In the genomic region with DNA sequence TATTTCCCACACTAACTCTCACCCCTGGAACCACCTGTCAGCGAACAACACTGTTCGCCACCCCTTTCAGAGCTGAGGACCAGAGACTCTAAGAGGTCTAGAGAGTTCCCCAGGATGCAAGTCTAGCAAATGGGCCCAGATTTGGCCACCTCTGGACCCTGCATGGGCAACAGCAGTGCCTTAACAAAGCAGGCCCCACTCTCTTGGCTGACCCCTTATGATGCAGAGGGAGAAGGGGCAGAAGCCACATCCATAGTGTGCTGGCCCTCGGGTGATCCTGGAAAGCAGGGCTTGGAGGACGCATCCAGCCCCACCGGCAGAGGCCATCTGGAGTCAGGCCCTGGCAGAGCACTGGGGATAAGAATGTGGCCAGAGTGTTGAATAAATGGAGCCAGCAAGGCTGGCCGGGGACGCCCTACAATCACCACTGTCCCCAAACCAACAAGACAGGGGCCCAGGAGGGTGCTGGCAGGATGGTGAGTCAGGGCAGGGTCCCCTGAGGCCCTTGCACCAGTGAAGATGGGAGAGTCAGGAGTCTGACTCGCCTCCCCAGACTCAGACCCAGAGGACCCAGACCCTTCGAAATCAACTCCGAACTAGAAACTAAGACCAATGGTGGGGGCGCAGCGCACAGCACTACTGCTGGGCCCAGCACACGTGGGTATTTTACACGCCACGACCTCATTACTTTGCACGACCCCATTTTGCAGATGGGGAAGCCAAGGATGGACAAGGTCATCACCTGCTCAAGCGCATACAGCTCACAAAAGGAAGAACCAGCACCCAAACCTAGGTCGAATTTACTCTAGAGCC, we compare ENCODE assay signal across 2 cellular contexts.
TF ChIP-seq lines count a peak whose summit lies in the region.

No MANE protein-coding gene starts in this region.

TF ChIP-seq in GM12878, 131 proteins besides CTCF, POLR2A, EP300 and RAD21:
- 0 out of 2 replicates have a peak, but pooled peaks have one; percentile 18 for TF ChIP-seq POLR2AphosphoS5 (IDR thresholded peaks at IDR 0.05; ENCODE audit: low read length)
- 0 out of 2 replicates have a peak, but pooled peaks have one; percentile 20 for TF ChIP-seq DPF2 (IDR thresholded peaks at IDR 0.05)
- TF ChIP-seq BACH1 (IDR thresholded peaks at IDR 0.05; ENCODE audit: borderline replicate concordance): no peak
- TF ChIP-seq EZH2 (IDR thresholded peaks at IDR 0.05; ENCODE audit: borderline replicate concordance, control insufficient read depth, low read depth, low read length): no peak
- TF ChIP-seq ESRRA (IDR thresholded peaks at IDR 0.05; ENCODE audit: low read length): peak; percentile 57; the same call in 1 of the 2 replicates

TF ChIP-seq in HepG2, 621 proteins besides CTCF, POLR2A, EP300 and RAD21:
- TF ChIP-seq POLR2AphosphoS5 (IDR thresholded peaks at IDR 0.05; ENCODE audit: low read depth, low read length) (no peak), ZNF629 (CRISPR knock-in tag; conservative IDR thresholded peaks at IDR 0.05) (peak; percentile 78), ZNF124 (CRISPR knock-in tag; IDR thresholded peaks at IDR 0.05) (no peak), ZNF83 (CRISPR knock-in tag; IDR thresholded peaks at IDR 0.05; ENCODE audit: borderline replicate concordance) (0 out of 2 replicates have a peak, but pooled peaks have one; percentile 74), ZBTB7B (CRISPR knock-in tag; IDR thresholded peaks at IDR 0.05) (no peak), AGO2 (optimal IDR thresholded peaks at IDR 0.05; ENCODE audit: low read depth, low read length) (no peak), FOSL1 (CRISPR knock-in tag; IDR thresholded peaks at IDR 0.05; ENCODE audit: borderline replicate concordance) (no peak), ZNF777 (CRISPR knock-in tag; IDR thresholded peaks at IDR 0.05) (no peak), KDM5A (IDR thresholded peaks at IDR 0.05; ENCODE audit: borderline replicate concordance, low read length) (no peak), ZSCAN21 (CRISPR knock-in tag; IDR thresholded peaks at IDR 0.05; ENCODE audit: borderline replicate concordance) (no peak), SP1 (IDR thresholded peaks at IDR 0.05) (no peak), SP1 (CRISPR knock-in tag; IDR thresholded peaks at IDR 0.05) (no peak), CBFB (CRISPR knock-in tag; IDR thresholded peaks at IDR 0.05) (no peak), TAF1 (CRISPR knock-in tag; IDR thresholded peaks at IDR 0.05) (no peak), ONECUT2 (CRISPR knock-in tag; IDR thresholded peaks at IDR 0.05) (no peak), TEAD3 (CRISPR knock-in tag; optimal IDR thresholded peaks at IDR 0.05; ENCODE audit: borderline replicate concordance) (no peak), RBFOX2 (IDR thresholded peaks at IDR 0.05; ENCODE audit: low read depth, low read length) (peak; percentile 21; the same call in 1 of the 2 replicates), ZFAT (CRISPR knock-in tag; conservative IDR thresholded peaks at IDR 0.05) (no peak), ZNF570 (CRISPR knock-in tag; IDR thresholded peaks at IDR 0.05; ENCODE audit: borderline replicate concordance) (no peak)
- TF ChIP-seq, protein P1, sequence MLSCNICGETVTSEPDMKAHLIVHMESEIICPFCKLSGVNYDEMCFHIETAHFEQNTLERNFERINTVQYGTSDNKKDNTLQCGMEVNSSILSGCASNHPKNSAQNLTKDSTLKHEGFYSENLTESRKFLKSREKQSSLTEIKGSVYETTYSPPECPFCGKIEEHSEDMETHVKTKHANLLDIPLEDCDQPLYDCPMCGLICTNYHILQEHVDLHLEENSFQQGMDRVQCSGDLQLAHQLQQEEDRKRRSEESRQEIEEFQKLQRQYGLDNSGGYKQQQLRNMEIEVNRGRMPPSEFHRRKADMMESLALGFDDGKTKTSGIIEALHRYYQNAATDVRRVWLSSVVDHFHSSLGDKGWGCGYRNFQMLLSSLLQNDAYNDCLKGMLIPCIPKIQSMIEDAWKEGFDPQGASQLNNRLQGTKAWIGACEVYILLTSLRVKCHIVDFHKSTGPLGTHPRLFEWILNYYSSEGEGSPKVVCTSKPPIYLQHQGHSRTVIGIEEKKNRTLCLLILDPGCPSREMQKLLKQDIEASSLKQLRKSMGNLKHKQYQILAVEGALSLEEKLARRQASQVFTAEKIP (CRISPR knock-in tag; IDR thresholded peaks at IDR 0.05; ENCODE audit: borderline replicate concordance): no peak
- TF ChIP-seq, protein P2, sequence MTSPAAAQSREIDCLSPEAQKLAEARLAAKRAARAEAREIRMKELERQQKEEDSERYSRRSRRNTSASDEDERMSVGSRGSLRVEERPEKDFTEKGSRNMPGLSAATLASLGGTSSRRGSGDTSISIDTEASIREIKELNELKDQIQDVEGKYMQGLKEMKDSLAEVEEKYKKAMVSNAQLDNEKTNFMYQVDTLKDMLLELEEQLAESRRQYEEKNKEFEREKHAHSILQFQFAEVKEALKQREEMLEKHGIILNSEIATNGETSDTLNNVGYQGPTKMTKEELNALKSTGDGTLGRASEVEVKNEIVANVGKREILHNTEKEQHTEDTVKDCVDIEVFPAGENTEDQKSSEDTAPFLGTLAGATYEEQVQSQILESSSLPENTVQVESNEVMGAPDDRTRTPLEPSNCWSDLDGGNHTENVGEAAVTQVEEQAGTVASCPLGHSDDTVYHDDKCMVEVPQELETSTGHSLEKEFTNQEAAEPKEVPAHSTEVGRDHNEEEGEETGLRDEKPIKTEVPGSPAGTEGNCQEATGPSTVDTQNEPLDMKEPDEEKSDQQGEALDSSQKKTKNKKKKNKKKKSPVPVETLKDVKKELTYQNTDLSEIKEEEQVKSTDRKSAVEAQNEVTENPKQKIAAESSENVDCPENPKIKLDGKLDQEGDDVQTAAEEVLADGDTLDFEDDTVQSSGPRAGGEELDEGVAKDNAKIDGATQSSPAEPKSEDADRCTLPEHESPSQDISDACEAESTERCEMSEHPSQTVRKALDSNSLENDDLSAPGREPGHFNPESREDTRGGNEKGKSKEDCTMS (CRISPR knock-in tag; conservative IDR thresholded peaks at IDR 0.05): no peak
- TF ChIP-seq, protein P3, sequence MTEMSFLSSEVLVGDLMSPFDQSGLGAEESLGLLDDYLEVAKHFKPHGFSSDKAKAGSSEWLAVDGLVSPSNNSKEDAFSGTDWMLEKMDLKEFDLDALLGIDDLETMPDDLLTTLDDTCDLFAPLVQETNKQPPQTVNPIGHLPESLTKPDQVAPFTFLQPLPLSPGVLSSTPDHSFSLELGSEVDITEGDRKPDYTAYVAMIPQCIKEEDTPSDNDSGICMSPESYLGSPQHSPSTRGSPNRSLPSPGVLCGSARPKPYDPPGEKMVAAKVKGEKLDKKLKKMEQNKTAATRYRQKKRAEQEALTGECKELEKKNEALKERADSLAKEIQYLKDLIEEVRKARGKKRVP (CRISPR knock-in tag; IDR thresholded peaks at IDR 0.05): no peak
- TF ChIP-seq, protein P4, sequence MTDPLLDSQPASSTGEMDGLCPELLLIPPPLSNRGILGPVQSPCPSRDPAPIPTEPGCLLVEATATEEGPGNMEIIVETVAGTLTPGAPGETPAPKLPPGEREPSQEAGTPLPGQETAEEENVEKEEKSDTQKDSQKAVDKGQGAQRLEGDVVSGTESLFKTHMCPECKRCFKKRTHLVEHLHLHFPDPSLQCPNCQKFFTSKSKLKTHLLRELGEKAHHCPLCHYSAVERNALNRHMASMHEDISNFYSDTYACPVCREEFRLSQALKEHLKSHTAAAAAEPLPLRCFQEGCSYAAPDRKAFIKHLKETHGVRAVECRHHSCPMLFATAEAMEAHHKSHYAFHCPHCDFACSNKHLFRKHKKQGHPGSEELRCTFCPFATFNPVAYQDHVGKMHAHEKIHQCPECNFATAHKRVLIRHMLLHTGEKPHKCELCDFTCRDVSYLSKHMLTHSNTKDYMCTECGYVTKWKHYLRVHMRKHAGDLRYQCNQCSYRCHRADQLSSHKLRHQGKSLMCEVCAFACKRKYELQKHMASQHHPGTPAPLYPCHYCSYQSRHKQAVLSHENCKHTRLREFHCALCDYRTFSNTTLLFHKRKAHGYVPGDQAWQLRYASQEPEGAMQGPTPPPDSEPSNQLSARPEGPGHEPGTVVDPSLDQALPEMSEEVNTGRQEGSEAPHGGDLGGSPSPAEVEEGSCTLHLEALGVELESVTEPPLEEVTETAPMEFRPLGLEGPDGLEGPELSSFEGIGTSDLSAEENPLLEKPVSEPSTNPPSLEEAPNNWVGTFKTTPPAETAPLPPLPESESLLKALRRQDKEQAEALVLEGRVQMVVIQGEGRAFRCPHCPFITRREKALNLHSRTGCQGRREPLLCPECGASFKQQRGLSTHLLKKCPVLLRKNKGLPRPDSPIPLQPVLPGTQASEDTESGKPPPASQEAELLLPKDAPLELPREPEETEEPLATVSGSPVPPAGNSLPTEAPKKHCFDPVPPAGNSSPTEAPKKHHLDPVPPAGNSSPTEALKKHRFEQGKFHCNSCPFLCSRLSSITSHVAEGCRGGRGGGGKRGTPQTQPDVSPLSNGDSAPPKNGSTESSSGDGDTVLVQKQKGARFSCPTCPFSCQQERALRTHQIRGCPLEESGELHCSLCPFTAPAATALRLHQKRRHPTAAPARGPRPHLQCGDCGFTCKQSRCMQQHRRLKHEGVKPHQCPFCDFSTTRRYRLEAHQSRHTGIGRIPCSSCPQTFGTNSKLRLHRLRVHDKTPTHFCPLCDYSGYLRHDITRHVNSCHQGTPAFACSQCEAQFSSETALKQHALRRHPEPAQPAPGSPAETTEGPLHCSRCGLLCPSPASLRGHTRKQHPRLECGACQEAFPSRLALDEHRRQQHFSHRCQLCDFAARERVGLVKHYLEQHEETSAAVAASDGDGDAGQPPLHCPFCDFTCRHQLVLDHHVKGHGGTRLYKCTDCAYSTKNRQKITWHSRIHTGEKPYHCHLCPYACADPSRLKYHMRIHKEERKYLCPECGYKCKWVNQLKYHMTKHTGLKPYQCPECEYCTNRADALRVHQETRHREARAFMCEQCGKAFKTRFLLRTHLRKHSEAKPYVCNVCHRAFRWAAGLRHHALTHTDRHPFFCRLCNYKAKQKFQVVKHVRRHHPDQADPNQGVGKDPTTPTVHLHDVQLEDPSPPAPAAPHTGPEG (CRISPR knock-in tag; IDR thresholded peaks at IDR 0.05): no peak
- TF ChIP-seq, protein P5, sequence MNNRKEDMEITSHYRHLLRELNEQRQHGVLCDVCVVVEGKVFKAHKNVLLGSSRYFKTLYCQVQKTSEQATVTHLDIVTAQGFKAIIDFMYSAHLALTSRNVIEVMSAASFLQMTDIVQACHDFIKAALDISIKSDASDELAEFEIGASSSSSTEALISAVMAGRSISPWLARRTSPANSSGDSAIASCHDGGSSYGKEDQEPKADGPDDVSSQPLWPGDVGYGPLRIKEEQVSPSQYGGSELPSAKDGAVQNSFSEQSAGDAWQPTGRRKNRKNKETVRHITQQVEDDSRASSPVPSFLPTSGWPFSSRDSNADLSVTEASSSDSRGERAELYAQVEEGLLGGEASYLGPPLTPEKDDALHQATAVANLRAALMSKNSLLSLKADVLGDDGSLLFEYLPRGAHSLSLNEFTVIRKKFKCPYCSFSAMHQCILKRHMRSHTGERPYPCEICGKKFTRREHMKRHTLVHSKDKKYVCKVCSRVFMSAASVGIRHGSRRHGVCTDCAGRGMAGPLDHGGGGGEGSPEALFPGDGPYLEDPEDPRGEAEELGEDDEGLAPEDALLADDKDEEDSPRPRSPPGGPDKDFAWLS (CRISPR knock-in tag; IDR thresholded peaks at IDR 0.05; ENCODE audit: borderline replicate concordance): no peak
